18 cellular contexts compared by ENCODE assay signal in the genomic region with DNA sequence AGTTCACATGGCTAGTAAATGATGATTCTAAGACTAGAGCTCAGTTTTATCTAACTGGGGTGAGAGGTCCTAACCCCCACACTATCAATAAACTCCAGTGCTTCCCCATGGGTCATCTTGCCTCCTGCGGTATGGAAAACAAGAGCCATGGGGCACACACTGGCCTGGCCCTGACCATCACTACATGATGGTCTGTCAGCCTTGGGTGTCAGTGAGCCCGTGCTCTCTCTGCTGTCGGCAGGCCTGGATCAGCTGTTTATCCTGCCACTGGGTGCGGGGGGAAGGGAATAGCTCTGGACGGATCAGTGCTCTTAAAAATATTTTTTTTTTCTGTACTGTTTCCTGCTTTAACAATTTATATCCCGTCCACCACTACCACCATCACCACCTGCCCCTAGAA.
DNase-seq lines count a peak whose midpoint lies in the region; ATAC-seq and TF ChIP-seq lines count a peak whose summit lies in the region.
"Had no signal": no experiment of that assay in that cellular context is flagged by ENCODE, and none has a peak within 500 bp of the region (broad histone marks: within the 10 kb centered on the region; RNA-seq: fewer than 3 reads in every experiment).

No MANE protein-coding gene starts in this region.

- H3K14ac ChIP-seq in H9 (ENCODE audit: insufficient read depth, low read length) (no peak overlapping the region), neuronal stem cell (ENCODE audit: low read length) (no peak overlapping the region)

- H3K27ac ChIP-seq in H9 (ENCODE audit: insufficient read length, low read depth, low read length) (no peak overlapping the region), neuronal stem cell (replicated peaks; ENCODE audit: low read length) (no peak overlapping the region), PC-9 (no peak overlapping the region)
- H3K27ac ChIP-seq: BLaER1, C4-2B had no signal

- POLR2A ChIA-PET in PC-9 (lab: Charles Lee; ENCODE audit: unreplicated experiment), result no interaction called here

- H3K4me1 ChIP-seq in H9 (ENCODE audit: insufficient read depth, low read length), result peaks cover 13% of the 10 kb centered on the region
- H3K4me1 ChIP-seq in neuronal stem cell (ENCODE audit: control insufficient read depth in 2 of 2, insufficient read depth in 1 of 2, low read depth in 1 of 2, low read length in 2 of 2), result peaks cover 10 to 13% of the 10 kb centered on the region in 2 donors
- H3K4me1 ChIP-seq in PC-9 (replicated peaks; ENCODE audit: insufficient read depth), result peaks cover 10% of the 10 kb centered on the region
- H3K4me1 ChIP-seq: Caco-2 had no signal

- H3K9me3 Mint-ChIP-seq in H9, result no peaks in the 10 kb centered on the region; a peak in 1 of 5 replicates
- no peaks in the 10 kb centered on the region for H3K9me3 Mint-ChIP-seq in glutamatergic neuron (ENCODE audit: unreplicated experiment)
- H3K9me3 Mint-ChIP-seq: CD8-positive, alpha-beta T cell; GM23338 had no signal

- H3K18ac ChIP-seq in H9 (ENCODE audit: insufficient read length, low read depth, low read length) (peak overlapping the region; percentile 76), neuronal stem cell (ENCODE audit: low read length) (peak overlapping the region; percentile 73)

- H2AFZ ChIP-seq in H9 (ENCODE audit: low read length) (no peak overlapping the region), neuronal stem cell (ENCODE audit: low read length) (no peak overlapping the region), PC-9 (no peak overlapping the region)
- H2AFZ ChIP-seq: GM23338 had no signal

- H3K4me3 Mint-ChIP-seq in H9 (no peak overlapping the region), glutamatergic neuron (ENCODE audit: unreplicated experiment) (no peak overlapping the region)
- H3K4me3 Mint-ChIP-seq: B cell; CD4-positive, CD25-positive, alpha-beta regulatory T cell; CD8-positive, alpha-beta T cell; GM23338 had no signal

- no peaks in the 10 kb centered on the region for H3K36me3 ChIP-seq in neuronal stem cell (replicated peaks in 1 of 2; ENCODE audit: control insufficient read depth in 2 of 2, insufficient read depth in 2 of 2, low read length in 2 of 2)
- no peaks in the 10 kb centered on the region for H3K36me3 ChIP-seq in PC-9 (ENCODE audit: low read depth)
- H3K36me3 ChIP-seq: BLaER1 had no signal

- H3K56ac ChIP-seq in H9 (ENCODE audit: insufficient read length, low read depth, low read length), result no peak overlapping the region

- no peak overlapping the region for H2BK5ac ChIP-seq in H9 (ENCODE audit: insufficient read length, low read length)
- no peak overlapping the region for H2BK5ac ChIP-seq in neuronal stem cell (ENCODE audit: low read length)

- H4K20me1 ChIP-seq in H9 (ENCODE audit: control insufficient read depth, insufficient read depth, insufficient read length) (no peaks in the 10 kb centered on the region), PC-9 (ENCODE audit: insufficient read depth) (no peaks in the 10 kb centered on the region)
- H4K20me1 ChIP-seq: BLaER1 had no signal

- H3K4me3 ChIP-seq in neuronal stem cell (ENCODE audit: low read length in 2 of 2) (no peak overlapping the region), PC-9 (no peak overlapping the region)
- H3K4me3 ChIP-seq: BLaER1, GM23338 had no signal

- H2AK5ac ChIP-seq in H9 (ENCODE audit: insufficient read length, low read length) (no peak overlapping the region), neuronal stem cell (ENCODE audit: low read depth, low read length) (peak overlapping the region; percentile 30)

- H4K91ac ChIP-seq in H9 (ENCODE audit: insufficient read length, low read depth, low read length), result no peak overlapping the region
- H4K91ac ChIP-seq in neuronal stem cell (ENCODE audit: low read depth, low read length, poor library complexity), result no peak overlapping the region

- H3K9me3 ChIP-seq in H9 (ENCODE audit: control insufficient read depth, low read depth, low read length) (no peaks in the 10 kb centered on the region), neuronal stem cell (replicated peaks in 1 of 2; ENCODE audit: control insufficient read depth in 2 of 2, insufficient read depth in 1 of 2, low read depth in 1 of 2, low read length in 2 of 2) (no peaks in the 10 kb centered on the region), PC-9 (ENCODE audit: insufficient read depth, low read depth) (no peaks in the 10 kb centered on the region; the same call in 1 of the 2 replicates)
- H3K9me3 ChIP-seq: BLaER1, Caco-2 had no signal

- TF ChIP-seq CTCF in H9 (conservative IDR thresholded peaks at IDR 0.05), result no peak
- TF ChIP-seq CTCF in glutamatergic neuron (IDR thresholded peaks at IDR 0.05; ENCODE audit: partially characterized antibody, unreplicated experiment), result no peak
- no peak for TF ChIP-seq CTCF in PC-9 (conservative IDR thresholded peaks at IDR 0.05)

- H3K27me3 ChIP-seq in H9 (ENCODE audit: insufficient read depth, low read length) (no peaks in the 10 kb centered on the region), neuronal stem cell (ENCODE audit: control insufficient read depth in 3 of 3, insufficient read depth in 3 of 3, low read depth in 1 of 3, low read length in 3 of 3) (no peaks in the 10 kb centered on the region), PC-9 (ENCODE audit: insufficient read depth, low read depth) (no peaks in the 10 kb centered on the region)
- H3K27me3 ChIP-seq: BLaER1 had no signal

- H3K36me3 Mint-ChIP-seq in H9 (ENCODE audit: insufficient read depth in 1 of 3, low read depth in 3 of 3), result no peaks in the 10 kb centered on the region
- H3K36me3 Mint-ChIP-seq in glutamatergic neuron (ENCODE audit: unreplicated experiment), result no peaks in the 10 kb centered on the region
- H3K36me3 Mint-ChIP-seq: CD4-positive, CD25-positive, alpha-beta regulatory T cell; CD8-positive, alpha-beta T cell had no signal

- H2BK20ac ChIP-seq in H9 (ENCODE audit: low read depth, low read length, poor library complexity, severe bottlenecking), result peak overlapping the region; percentile 51

- no peak overlapping the region for H3K4ac ChIP-seq in H9 (ENCODE audit: low read depth, low read length)
- no peak overlapping the region for H3K4ac ChIP-seq in neuronal stem cell (ENCODE audit: low read length)

- no TSS peak for BruUV-seq in PC-9 (replicated peaks; lab: Mats Ljungman, UMichigan)

- DNase-seq in ELF-1 (ENCODE audit: low read depth, low spot score) (peak; percentile 69), H9 (no peak), glutamatergic neuron (peak; percentile 19), neuronal stem cell (ENCODE audit: low spot score) (no peak), hypothalamus (lab: John Stamatoyannopoulos, UW) (no peak), PC-9 (no peak)
- DNase-seq: Caco-2; CD4-positive, CD25-positive, alpha-beta regulatory T cell; CD8-positive, alpha-beta T cell; DMS153; EL; GF-D8; HCEC 1CT had no signal

- WGBS in H9 (ENCODE audit: extremely low coverage, insufficient read length, low lambda C conversion rate), result no CpG with 5 or more reads among the region's 6 CpGs
- no CpG with 5 or more reads among the region's 6 CpGs for WGBS in neuronal stem cell (ENCODE audit: extremely low coverage in 2 of 2, insufficient read length in 2 of 2, insufficient replicate concordance in 1 of 2), 2 donors

- no peak for ATAC-seq in GM18517 (IDR thresholded peaks at IDR 0.05; ENCODE audit: unreplicated experiment)
- ATAC-seq: CD8-positive, alpha-beta T cell; GM23338 had no signal

- no peaks in the 10 kb centered on the region for H3K79me1 ChIP-seq in H9 (ENCODE audit: insufficient read depth, low read depth, low read length, poor library complexity, severe bottlenecking)
- no peaks in the 10 kb centered on the region for H3K79me1 ChIP-seq in neuronal stem cell (ENCODE audit: low read depth, low read length)

- H3K4me1 Mint-ChIP-seq in H9, result peaks cover 61 to 63% of the 10 kb centered on the region in 2 experiments
- peaks cover 10% of the 10 kb centered on the region for H3K4me1 Mint-ChIP-seq in glutamatergic neuron (ENCODE audit: low read depth, unreplicated experiment)
- H3K4me1 Mint-ChIP-seq: B cell; CD4-positive, CD25-positive, alpha-beta regulatory T cell had no signal

- CTCF ChIA-PET in PC-9 (lab: Charles Lee), result no interaction called here

- intact Hi-C loops in PC-9 (cut with micrococcal nuclease; ENCODE audit: unreplicated experiment), result no loop called here

- H3K27ac Mint-ChIP-seq in H9, result peak overlapping the region in 1 of 3 experiments; percentile 71; a peak in 2 of 7 replicates
- no peak overlapping the region for H3K27ac Mint-ChIP-seq in glutamatergic neuron (ENCODE audit: unreplicated experiment)
- H3K27ac Mint-ChIP-seq: B cell; CD4-positive, CD25-positive, alpha-beta regulatory T cell; CD8-positive, alpha-beta T cell had no signal

- H3K23me2 ChIP-seq in H9 (ENCODE audit: insufficient read length, low read depth, low read length, poor library complexity, severe bottlenecking), result no peaks in the 10 kb centered on the region

- H3K9ac ChIP-seq in H9 (ENCODE audit: extremely low read depth, insufficient read length, low read length) (no peak overlapping the region), neuronal stem cell (ENCODE audit: low read depth, low read length, poor library complexity) (no peak overlapping the region)
- H3K9ac ChIP-seq: BLaER1 had no signal

- H3K27me3 Mint-ChIP-seq in H9 (ENCODE audit: low read depth) (no peaks in the 10 kb centered on the region), glutamatergic neuron (ENCODE audit: unreplicated experiment) (no peaks in the 10 kb centered on the region)
- H3K27me3 Mint-ChIP-seq: B cell; CD4-positive, CD25-positive, alpha-beta regulatory T cell had no signal

- H3F3A ChIP-seq in PC-9 (ENCODE audit: insufficient read depth, low read depth), result no peaks in the 10 kb centered on the region

- H4K5ac ChIP-seq in H9 (ENCODE audit: insufficient read length, low read depth, low read length), result no peak overlapping the region

- H3T11ph ChIP-seq in H9 (ENCODE audit: low read length), result no peak overlapping the region

- H3K23ac ChIP-seq in H9 (ENCODE audit: insufficient read length, low read depth, low read length), result no peak overlapping the region
- H3K23ac ChIP-seq in neuronal stem cell (ENCODE audit: low read depth, low read length, poor library complexity), result no peak overlapping the region

- H2BK12ac ChIP-seq in H9 (ENCODE audit: insufficient read length, low read depth, low read length) (peak overlapping the region; percentile 29), neuronal stem cell (ENCODE audit: low read length) (no peak overlapping the region)

- no peak overlapping the region for H4K8ac ChIP-seq in H9 (replicated peaks; ENCODE audit: insufficient read length, low read depth, low read length)
- H4K8ac ChIP-seq in neuronal stem cell (ENCODE audit: low read depth, low read length), result no peak overlapping the region

- H3K79me2 ChIP-seq in H9 (ENCODE audit: insufficient read depth, low read length), result no peaks in the 10 kb centered on the region
- H3K79me2 ChIP-seq in PC-9 (ENCODE audit: low read depth), result no peaks in the 10 kb centered on the region

- H3K4me2 ChIP-seq in H9 (ENCODE audit: insufficient read depth, insufficient read length, low read length), result no peak overlapping the region
- no peak overlapping the region for H3K4me2 ChIP-seq in neuronal stem cell (ENCODE audit: insufficient read depth, low read length, poor library complexity, severe bottlenecking)
- no peak overlapping the region for H3K4me2 ChIP-seq in PC-9
- H3K4me2 ChIP-seq: BLaER1 had no signal

- H2BK15ac ChIP-seq in H9 (ENCODE audit: low read depth, low read length), result no peak overlapping the region
- H2BK15ac ChIP-seq in neuronal stem cell (ENCODE audit: low read length), result no peak overlapping the region

- H2BK120ac ChIP-seq in H9 (ENCODE audit: low read depth, low read length, poor library complexity, severe bottlenecking) (no peak overlapping the region), neuronal stem cell (ENCODE audit: low read depth, low read length) (no peak overlapping the region)

- H3K9me2 ChIP-seq in PC-9 (ENCODE audit: insufficient read depth), result no peaks in the 10 kb centered on the region

Comparison
In these comparisons a context has a peak if more than half of its experiments do, and no peak if none do; other contexts are left out.
1. DNase-seq: peak in ELF-1 (single experiment) and glutamatergic neuron (single experiment); none in H9 (single experiment), neuronal stem cell (single experiment), hypothalamus (0 of 51) and PC-9 (0 of 2).